ENCODE assay signal across 14 cellular contexts in the genomic region with DNA sequence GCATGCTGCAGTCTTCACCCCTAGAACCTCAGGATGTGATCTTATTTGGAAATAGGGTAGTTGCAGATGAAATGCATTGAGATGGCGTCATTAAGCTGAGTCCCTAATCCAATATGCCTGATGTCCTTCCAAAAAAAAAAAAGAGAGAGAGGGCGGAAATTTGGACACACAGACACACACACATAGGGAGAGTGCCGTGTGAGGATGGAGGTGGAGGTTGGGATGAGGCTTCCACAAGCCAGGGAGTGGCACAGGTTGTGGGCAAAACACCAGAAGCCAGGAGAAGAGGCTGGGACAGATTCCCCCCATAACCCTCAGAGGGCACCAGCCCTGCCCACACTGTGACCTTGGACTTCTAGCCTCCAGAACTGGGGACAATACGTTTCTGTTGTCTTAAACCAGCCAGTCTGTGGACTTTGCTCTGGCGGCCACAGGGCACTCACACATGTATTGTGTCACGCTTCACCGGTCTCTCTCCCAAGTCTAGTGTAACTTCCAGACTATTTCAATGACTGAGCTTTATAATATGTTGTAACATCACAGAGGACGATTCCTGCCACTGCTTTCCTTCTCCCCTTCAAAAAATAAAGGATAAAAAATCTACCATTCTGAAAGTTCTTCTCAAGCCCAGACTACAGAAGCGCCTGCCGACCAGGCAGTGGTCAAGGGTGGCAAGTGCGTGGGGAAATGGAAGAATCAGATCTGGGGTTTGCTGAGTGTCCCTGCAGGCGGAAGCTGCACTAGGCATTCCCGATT. TPM values are rescaled to one million over a fixed set of nuclear protein-coding genes. Genes with fewer than 3 reads are reported as not detected.
DNase-seq lines count a peak whose midpoint lies in the region; ATAC-seq, FAIRE-seq and TF ChIP-seq lines count a peak whose summit lies in the region.
"Had no signal": no experiment of that assay in that cellular context is flagged by ENCODE, and none has a peak within 500 bp of the region (broad histone marks: within the 10 kb centered on the region; RNA-seq: fewer than 3 reads in every experiment).

No MANE protein-coding gene starts in this region.

- H3K36me3 ChIP-seq in endocrine pancreas (ENCODE audit: control insufficient read depth, insufficient read depth, low read length) (no peaks in the 10 kb centered on the region), mucosa of descending colon (ENCODE audit: low read depth) (no peaks in the 10 kb centered on the region)

- intact Hi-C loops in mucosa of descending colon (cut with DNase I, micrococcal nuclease) = no loop called here
- intact Hi-C loops in activated CD4-positive, alpha-beta T cell treated with anti-CD3 and anti-CD28 coated beads, Interleukin-2, amount 10 ng/mL, durations not matched to agents 24 days and 14 days (cut with micrococcal nuclease) = no loop called here

- H3K4me3 ChIP-seq in endocrine pancreas (ENCODE audit: control insufficient read depth, insufficient read depth, low read length) (peak overlapping the region; percentile 33), mucosa of descending colon (no peak overlapping the region)
- H3K4me3 ChIP-seq: GM23248 had no signal

- no peak overlapping the region for H3K27ac Mint-ChIP-seq in activated CD4-positive, alpha-beta T cell treated with anti-CD3 and anti-CD28 coated beads, Interleukin-2, amount 10 ng/mL, durations not matched to agents 24 days and 14 days

- DNase-seq in COLO668 (lab: John Stamatoyannopoulos, UW; ENCODE audit: unreplicated experiment) = peak; percentile 65
- peak; percentile 31 for DNase-seq in RCC 7860 (ENCODE audit: low spot score)
- peak in 1 of 3 donors; percentile 7 for DNase-seq in mucosa of descending colon
- no peak for DNase-seq in activated CD4-positive, alpha-beta T cell treated with anti-CD3 and anti-CD28 coated beads, Interleukin-2, amount 10 ng/mL, durations not matched to agents 24 days and 14 days
- no peak for DNase-seq in iPS-NIHi11 (ENCODE audit: low spot score)
- DNase-seq: GM23248; KBM-7; MV-4-11; NCI-H1436 treated with DMSO at 0.1 percent for 48 hours; NK-92 treated with Interleukin-12 subunit alpha and Interleukin-12 subunit beta, amount 100 ng/mL, for 24 hours; PC-3 had no signal

- no peaks in the 10 kb centered on the region for H3K9me3 Mint-ChIP-seq in activated CD4-positive, alpha-beta T cell treated with anti-CD3 and anti-CD28 coated beads, Interleukin-2, amount 10 ng/mL, durations not matched to agents 24 days and 14 days

- H3K36me3 Mint-ChIP-seq in activated CD4-positive, alpha-beta T cell treated with anti-CD3 and anti-CD28 coated beads, Interleukin-2, amount 10 ng/mL, durations not matched to agents 24 days and 14 days (ENCODE audit: low read depth) = no peaks in the 10 kb centered on the region

- H3K4me1 Mint-ChIP-seq in activated CD4-positive, alpha-beta T cell treated with anti-CD3 and anti-CD28 coated beads, Interleukin-2, amount 10 ng/mL, durations not matched to agents 24 days and 14 days = no peaks in the 10 kb centered on the region

- H3K4me3 Mint-ChIP-seq in activated CD4-positive, alpha-beta T cell treated with anti-CD3 and anti-CD28 coated beads, Interleukin-2, amount 10 ng/mL, durations not matched to agents 24 days and 14 days = no peak overlapping the region

- TF ChIP-seq CTCF in mucosa of descending colon (IDR thresholded peaks at IDR 0.05) = no peak

- H3K9ac ChIP-seq in endocrine pancreas (ENCODE audit: control insufficient read depth, insufficient read depth, low read length) = no peak overlapping the region
- H3K9ac ChIP-seq: GM23248 had no signal

- no peak for FAIRE-seq in RCC 7860 (lab: Jason Lieb, UNC)

- no peaks in the 10 kb centered on the region for H3K27me3 Mint-ChIP-seq in activated CD4-positive, alpha-beta T cell treated with anti-CD3 and anti-CD28 coated beads, Interleukin-2, amount 10 ng/mL, durations not matched to agents 24 days and 14 days

- ATAC-seq in mucosa of descending colon = peak; percentile 15
- ATAC-seq in HG02885 (IDR thresholded peaks at IDR 0.05; ENCODE audit: poor library complexity, unreplicated experiment) = no peak
- ATAC-seq in GM18519 (IDR thresholded peaks at IDR 0.05; ENCODE audit: low FRiP score, unreplicated experiment) = no peak
- ATAC-seq: PC-3 had no signal

- H3K4me1 ChIP-seq in endocrine pancreas (ENCODE audit: control insufficient read depth, insufficient read depth, low read length) = no peaks in the 10 kb centered on the region
- H3K4me1 ChIP-seq in mucosa of descending colon (ENCODE audit: low read depth) = no peaks in the 10 kb centered on the region

- H3K27me3 ChIP-seq in endocrine pancreas (ENCODE audit: control insufficient read depth, insufficient read depth, low read length) = no peaks in the 10 kb centered on the region

- H3K9me3 ChIP-seq in endocrine pancreas (ENCODE audit: control insufficient read depth, low read length) = no peaks in the 10 kb centered on the region
- H3K9me3 ChIP-seq in mucosa of descending colon = peaks cover 9% of the 10 kb centered on the region

RNA-seq across cellular contexts. Expression of a gene that starts 35.8 kb away (rescaled TPM):
- total RNA-seq in mucosa of descending colon = 10 to 100 TPM; 24.1 to 28.2 (median 27.2) TPM
- total RNA-seq in activated CD4-positive, alpha-beta T cell treated with anti-CD3 and anti-CD28 coated beads, Interleukin-2, amount 10 ng/mL, durations not matched to agents 24 days and 14 days = 12.7 and 14.9 TPM in 2 replicates

Comparison
In these comparisons a context has a peak if more than half of its experiments do, and no peak if none do; other contexts are left out.
1. DNase-seq: peak in COLO668 (single experiment) and RCC 7860 (single experiment); none in activated CD4-positive, alpha-beta T cell treated with anti-CD3 and anti-CD28 coated beads, Interleukin-2, amount 10 ng/mL, durations not matched to agents 24 days and 14 days (single experiment) and iPS-NIHi11 (single experiment).